1 cellular context compared by ENCODE assay signal in the genomic region with DNA sequence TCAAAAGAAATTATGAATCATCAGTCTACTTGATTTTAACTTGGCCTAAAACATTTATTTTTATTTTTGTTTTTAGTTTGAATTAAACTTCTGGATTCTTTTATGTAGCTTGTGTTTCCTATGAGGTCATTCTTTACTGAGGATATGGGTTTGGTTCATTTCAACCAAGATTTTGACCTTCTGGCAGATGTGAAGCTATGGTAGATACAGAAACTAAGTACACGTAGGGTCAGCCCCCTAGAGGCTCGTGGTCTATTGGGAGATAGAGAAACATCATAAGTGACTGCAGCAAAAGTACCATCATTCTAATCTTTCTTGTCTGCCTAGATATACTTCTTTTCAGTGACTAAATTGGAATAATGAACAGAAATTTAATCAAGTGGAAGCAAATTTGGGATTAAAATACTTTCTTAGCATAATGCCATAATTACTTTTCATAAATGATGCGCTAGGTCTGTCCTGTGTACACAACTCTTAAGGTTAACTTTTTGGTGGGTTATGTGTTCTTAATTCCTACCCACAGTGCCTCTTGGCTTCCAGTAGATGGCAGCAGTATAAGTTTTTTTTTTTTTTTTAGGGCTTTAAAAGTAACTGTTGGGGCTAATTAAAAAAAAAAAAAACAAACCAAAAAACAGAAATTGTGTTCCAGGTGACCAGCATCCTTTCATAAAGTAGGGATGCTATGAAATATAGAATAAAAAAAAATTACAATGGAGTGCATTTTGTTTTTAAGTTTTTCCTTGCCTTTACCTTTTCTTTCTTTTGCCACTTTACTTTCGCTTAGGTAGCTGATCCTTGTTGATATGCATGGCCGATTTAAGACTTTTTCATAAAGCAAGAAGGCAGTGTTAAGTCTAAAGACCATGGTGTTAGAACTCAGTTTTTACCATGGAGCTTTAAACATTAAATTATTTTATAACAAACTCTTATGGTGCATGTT.
TF ChIP-seq lines count a peak whose summit lies in the region.

No MANE protein-coding gene starts in this region.

TF ChIP-seq in HEK293, 187 proteins besides CTCF, POLR2A, EP300 and RAD21 (continued from another document):
- TF ChIP-seq, protein P1, sequence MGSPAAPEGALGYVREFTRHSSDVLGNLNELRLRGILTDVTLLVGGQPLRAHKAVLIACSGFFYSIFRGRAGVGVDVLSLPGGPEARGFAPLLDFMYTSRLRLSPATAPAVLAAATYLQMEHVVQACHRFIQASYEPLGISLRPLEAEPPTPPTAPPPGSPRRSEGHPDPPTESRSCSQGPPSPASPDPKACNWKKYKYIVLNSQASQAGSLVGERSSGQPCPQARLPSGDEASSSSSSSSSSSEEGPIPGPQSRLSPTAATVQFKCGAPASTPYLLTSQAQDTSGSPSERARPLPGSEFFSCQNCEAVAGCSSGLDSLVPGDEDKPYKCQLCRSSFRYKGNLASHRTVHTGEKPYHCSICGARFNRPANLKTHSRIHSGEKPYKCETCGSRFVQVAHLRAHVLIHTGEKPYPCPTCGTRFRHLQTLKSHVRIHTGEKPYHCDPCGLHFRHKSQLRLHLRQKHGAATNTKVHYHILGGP (tag by site-specific recombination; IDR thresholded peaks at IDR 0.05): no peak
- TF ChIP-seq IKZF3 (tag by site-specific recombination; IDR thresholded peaks at IDR 0.05) (no peak), ZNF433 (tag by site-specific recombination; IDR thresholded peaks at IDR 0.05; ENCODE audit: low read depth) (no peak), ZBTB21 (tag by site-specific recombination; IDR thresholded peaks at IDR 0.05) (peak; percentile 43; the same call in 1 of the 2 replicates), ZNF239 (tag by site-specific recombination; IDR thresholded peaks at IDR 0.05) (no peak), ZNF354C (tag by site-specific recombination; IDR thresholded peaks at IDR 0.05; ENCODE audit: borderline replicate concordance, low read depth) (no peak)
- TF ChIP-seq, protein P2, sequence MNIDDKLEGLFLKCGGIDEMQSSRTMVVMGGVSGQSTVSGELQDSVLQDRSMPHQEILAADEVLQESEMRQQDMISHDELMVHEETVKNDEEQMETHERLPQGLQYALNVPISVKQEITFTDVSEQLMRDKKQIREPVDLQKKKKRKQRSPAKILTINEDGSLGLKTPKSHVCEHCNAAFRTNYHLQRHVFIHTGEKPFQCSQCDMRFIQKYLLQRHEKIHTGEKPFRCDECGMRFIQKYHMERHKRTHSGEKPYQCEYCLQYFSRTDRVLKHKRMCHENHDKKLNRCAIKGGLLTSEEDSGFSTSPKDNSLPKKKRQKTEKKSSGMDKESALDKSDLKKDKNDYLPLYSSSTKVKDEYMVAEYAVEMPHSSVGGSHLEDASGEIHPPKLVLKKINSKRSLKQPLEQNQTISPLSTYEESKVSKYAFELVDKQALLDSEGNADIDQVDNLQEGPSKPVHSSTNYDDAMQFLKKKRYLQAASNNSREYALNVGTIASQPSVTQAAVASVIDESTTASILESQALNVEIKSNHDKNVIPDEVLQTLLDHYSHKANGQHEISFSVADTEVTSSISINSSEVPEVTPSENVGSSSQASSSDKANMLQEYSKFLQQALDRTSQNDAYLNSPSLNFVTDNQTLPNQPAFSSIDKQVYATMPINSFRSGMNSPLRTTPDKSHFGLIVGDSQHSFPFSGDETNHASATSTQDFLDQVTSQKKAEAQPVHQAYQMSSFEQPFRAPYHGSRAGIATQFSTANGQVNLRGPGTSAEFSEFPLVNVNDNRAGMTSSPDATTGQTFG (tag by site-specific recombination; IDR thresholded peaks at IDR 0.05; ENCODE audit: borderline replicate concordance): no peak
- TF ChIP-seq, protein P3, sequence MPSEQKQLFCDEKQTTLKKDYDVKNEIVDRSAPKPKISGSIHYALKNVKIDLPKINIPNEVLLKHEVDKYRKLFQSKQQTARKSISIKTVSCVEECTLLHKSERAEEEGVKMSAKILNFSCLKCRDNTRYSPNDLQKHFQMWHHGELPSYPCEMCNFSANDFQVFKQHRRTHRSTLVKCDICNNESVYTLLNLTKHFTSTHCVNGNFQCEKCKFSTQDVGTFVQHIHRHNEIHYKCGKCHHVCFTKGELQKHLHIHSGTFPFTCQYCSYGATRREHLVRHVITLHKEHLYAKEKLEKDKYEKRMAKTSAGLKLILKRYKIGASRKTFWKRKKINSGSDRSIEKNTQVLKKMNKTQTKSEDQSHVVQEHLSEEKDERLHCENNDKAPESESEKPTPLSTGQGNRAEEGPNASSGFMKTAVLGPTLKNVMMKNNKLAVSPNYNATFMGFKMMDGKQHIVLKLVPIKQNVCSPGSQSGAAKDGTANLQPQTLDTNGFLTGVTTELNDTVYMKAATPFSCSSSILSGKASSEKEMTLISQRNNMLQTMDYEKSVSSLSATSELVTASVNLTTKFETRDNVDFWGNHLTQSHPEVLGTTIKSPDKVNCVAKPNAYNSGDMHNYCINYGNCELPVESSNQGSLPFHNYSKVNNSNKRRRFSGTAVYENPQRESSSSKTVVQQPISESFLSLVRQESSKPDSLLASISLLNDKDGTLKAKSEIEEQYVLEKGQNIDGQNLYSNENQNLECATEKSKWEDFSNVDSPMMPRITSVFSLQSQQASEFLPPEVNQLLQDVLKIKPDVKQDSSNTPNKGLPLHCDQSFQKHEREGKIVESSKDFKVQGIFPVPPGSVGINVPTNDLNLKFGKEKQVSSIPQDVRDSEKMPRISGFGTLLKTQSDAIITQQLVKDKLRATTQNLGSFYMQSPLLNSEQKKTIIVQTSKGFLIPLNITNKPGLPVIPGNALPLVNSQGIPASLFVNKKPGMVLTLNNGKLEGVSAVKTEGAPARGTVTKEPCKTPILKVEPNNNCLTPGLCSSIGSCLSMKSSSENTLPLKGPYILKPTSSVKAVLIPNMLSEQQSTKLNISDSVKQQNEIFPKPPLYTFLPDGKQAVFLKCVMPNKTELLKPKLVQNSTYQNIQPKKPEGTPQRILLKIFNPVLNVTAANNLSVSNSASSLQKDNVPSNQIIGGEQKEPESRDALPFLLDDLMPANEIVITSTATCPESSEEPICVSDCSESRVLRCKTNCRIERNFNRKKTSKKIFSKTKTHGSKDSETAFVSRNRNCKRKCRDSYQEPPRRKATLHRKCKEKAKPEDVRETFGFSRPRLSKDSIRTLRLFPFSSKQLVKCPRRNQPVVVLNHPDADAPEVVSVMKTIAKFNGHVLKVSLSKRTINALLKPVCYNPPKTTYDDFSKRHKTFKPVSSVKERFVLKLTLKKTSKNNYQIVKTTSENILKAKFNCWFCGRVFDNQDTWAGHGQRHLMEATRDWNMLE (tag by site-specific recombination; conservative IDR thresholded peaks at IDR 0.05; ENCODE audit: low read depth): no peak
- TF ChIP-seq, protein P4, sequence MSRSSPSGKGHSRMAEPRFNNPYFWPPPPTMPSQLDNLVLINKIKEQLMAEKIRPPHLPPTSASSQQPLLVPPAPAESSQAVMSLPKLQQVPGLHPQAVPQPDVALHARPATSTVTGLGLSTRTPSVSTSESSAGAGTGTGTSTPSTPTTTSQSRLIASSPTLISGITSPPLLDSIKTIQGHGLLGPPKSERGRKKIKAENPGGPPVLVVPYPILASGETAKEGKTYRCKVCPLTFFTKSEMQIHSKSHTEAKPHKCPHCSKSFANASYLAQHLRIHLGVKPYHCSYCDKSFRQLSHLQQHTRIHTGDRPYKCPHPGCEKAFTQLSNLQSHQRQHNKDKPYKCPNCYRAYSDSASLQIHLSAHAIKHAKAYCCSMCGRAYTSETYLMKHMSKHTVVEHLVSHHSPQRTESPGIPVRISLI (tag by site-specific recombination; IDR thresholded peaks at IDR 0.05): peak; percentile 65
- TF ChIP-seq, protein P5, sequence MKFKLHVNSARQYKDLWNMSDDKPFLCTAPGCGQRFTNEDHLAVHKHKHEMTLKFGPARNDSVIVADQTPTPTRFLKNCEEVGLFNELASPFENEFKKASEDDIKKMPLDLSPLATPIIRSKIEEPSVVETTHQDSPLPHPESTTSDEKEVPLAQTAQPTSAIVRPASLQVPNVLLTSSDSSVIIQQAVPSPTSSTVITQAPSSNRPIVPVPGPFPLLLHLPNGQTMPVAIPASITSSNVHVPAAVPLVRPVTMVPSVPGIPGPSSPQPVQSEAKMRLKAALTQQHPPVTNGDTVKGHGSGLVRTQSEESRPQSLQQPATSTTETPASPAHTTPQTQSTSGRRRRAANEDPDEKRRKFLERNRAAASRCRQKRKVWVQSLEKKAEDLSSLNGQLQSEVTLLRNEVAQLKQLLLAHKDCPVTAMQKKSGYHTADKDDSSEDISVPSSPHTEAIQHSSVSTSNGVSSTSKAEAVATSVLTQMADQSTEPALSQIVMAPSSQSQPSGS (tag by site-specific recombination; IDR thresholded peaks at IDR 0.05; ENCODE audit: low read depth): peak; percentile 86
